ENCODE assay signal across 17 cellular contexts in the genomic region with DNA sequence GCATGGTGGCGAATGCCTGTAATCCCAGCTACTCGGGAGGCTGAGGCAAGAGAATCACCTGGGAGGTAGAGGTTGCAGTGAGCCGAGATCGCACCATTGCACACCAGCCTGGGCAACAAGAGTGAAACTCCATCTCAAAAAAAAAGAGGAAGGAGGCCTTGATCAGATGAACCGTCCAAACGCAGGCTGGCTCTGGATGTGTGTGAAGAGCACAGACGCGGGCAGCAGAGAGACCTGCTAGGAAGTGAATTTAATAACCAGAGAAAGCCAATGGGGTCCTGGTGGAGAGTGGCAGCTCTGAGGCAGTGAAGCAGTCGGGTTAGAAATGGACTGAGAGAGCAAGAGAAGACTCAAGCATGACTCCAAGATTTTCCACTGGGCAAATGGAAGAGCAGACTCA.
DNase-seq lines count a peak whose midpoint lies in the region; ATAC-seq and TF ChIP-seq lines count a peak whose summit lies in the region.
"Had no signal": no experiment of that assay in that cellular context is flagged by ENCODE, and none has a peak within 500 bp of the region (broad histone marks: within the 10 kb centered on the region; RNA-seq: fewer than 3 reads in every experiment).

No MANE protein-coding gene starts in this region.

- no peak overlapping the region for H3K4me2 ChIP-seq in OCI-LY1 (ENCODE audit: low read length)

- H3K27me3 ChIP-seq in OCI-LY1 (ENCODE audit: insufficient read depth, low read length) (no peaks in the 10 kb centered on the region), right cardiac atrium (ENCODE audit: control insufficient read depth, insufficient read depth) (no peaks in the 10 kb centered on the region)
- H3K27me3 ChIP-seq: MG63 had no signal

- ATAC-seq in HG02885 (IDR thresholded peaks at IDR 0.05; ENCODE audit: poor library complexity, unreplicated experiment) (peak; percentile 80), HG03095 (IDR thresholded peaks at IDR 0.05; ENCODE audit: unreplicated experiment) (no peak), right cardiac atrium (no peak)
- ATAC-seq: naive thymus-derived CD8-positive, alpha-beta T cell had no signal

- H4K20me1 ChIP-seq in OCI-LY1 (ENCODE audit: insufficient read depth, low read length), result no peaks in the 10 kb centered on the region

- no peak overlapping the region for H3K27ac ChIP-seq in OCI-LY1 (ENCODE audit: low read depth, low read length, poor library complexity, severe bottlenecking)
- H3K27ac ChIP-seq in right cardiac atrium (ENCODE audit: low read length), result no peak overlapping the region
- H3K27ac ChIP-seq: prostate gland had no signal

- H3F3A ChIP-seq in OCI-LY1 (ENCODE audit: insufficient read depth, low read length), result no peaks in the 10 kb centered on the region

- no peaks in the 10 kb centered on the region for H3K9me3 ChIP-seq in OCI-LY1 (ENCODE audit: low read length)
- no peaks in the 10 kb centered on the region for H3K9me3 ChIP-seq in right cardiac atrium (ENCODE audit: control insufficient read depth, low read length)
- H3K9me3 ChIP-seq: MG63, prostate gland had no signal

- in situ Hi-C loops in GM13977 (cut with MboI; ENCODE audit: low pct_unique_long_range_greater_than_20kb, low sequenced_read_pairs, unreplicated experiment), result no loop called here

- H3K36me3 Mint-ChIP-seq in activated naive CD4-positive, alpha-beta T cell treated with anti-CD3 and anti-CD28 coated beads, Interleukin-2, amount 50 U/mL, for 24 hours, result peaks cover 13% of the 10 kb centered on the region

- intact Hi-C loops in right cardiac atrium (cut with DNase I), result no loop called here

- no peaks in the 10 kb centered on the region for H3K9me3 Mint-ChIP-seq in activated naive CD4-positive, alpha-beta T cell treated with anti-CD3 and anti-CD28 coated beads, Interleukin-2, amount 50 U/mL, for 24 hours
- H3K9me3 Mint-ChIP-seq: activated CD4-positive, alpha-beta memory T cell treated with anti-CD3 and anti-CD28 coated beads for 36 hours; CD4-positive, alpha-beta memory T cell; naive thymus-derived CD8-positive, alpha-beta T cell had no signal

- no peaks in the 10 kb centered on the region for H3K4me1 Mint-ChIP-seq in activated naive CD4-positive, alpha-beta T cell treated with anti-CD3 and anti-CD28 coated beads, Interleukin-2, amount 50 U/mL, for 24 hours
- H3K4me1 Mint-ChIP-seq: CD4-positive, alpha-beta memory T cell; naive thymus-derived CD8-positive, alpha-beta T cell had no signal

- peak overlapping the region; percentile 11; the same call in 1 of the 2 replicates for H3K9ac ChIP-seq in OCI-LY1 (ENCODE audit: low read length)

- no peaks in the 10 kb centered on the region for H3K9me2 ChIP-seq in OCI-LY1 (ENCODE audit: low read depth, low read length)

- TF ChIP-seq CTCF in OCI-LY1 (IDR thresholded peaks at IDR 0.05; ENCODE audit: low read length) (no peak), GM13977 (IDR thresholded peaks at IDR 0.05; ENCODE audit: extremely low read depth, insufficient read depth, missing control alignments) (no peak)

- H3K4me3 ChIP-seq in OCI-LY1 (ENCODE audit: low read depth, low read length, poor library complexity, severe bottlenecking), result no peak overlapping the region
- H3K4me3 ChIP-seq in right cardiac atrium (ENCODE audit: low read length), result no peak overlapping the region
- H3K4me3 ChIP-seq: MG63, prostate gland had no signal

- no peak for DNase-seq in activated naive CD4-positive, alpha-beta T cell treated with Interleukin-2 at 50 U/mL for 16 hours
- no peak for DNase-seq in nucleus accumbens (lab: John Stamatoyannopoulos, UW)
- DNase-seq in right cardiac atrium, result no peak
- DNase-seq in GM13977 (ENCODE audit: low spot score), result no peak
- DNase-seq: activated CD4-positive, alpha-beta memory T cell treated with anti-CD3 and anti-CD28 coated beads for 36 hours; CD4-positive, alpha-beta memory T cell; central memory CD4-positive, alpha-beta T cell; MG63; naive thymus-derived CD8-positive, alpha-beta T cell; NCI-H2171 treated with DMSO at 0.1 percent for 48 hours; SHP77 treated with DMSO at 0.1 percent for 48 hours; stimulated activated CD4-positive, alpha-beta T cell treated with anti-CD3 and anti-CD28 coated beads, Interleukin-12 subunit alpha, Interleukin-12 subunit beta, amount 100 ng/mL, for 4 hours had no signal

- H3K36me3 ChIP-seq in OCI-LY1 (ENCODE audit: insufficient read depth, low read length), result peaks cover 45% of the 10 kb centered on the region
- H3K36me3 ChIP-seq: prostate gland had no signal

- no peaks in the 10 kb centered on the region for H3K27me3 Mint-ChIP-seq in activated naive CD4-positive, alpha-beta T cell treated with anti-CD3 and anti-CD28 coated beads, Interleukin-2, amount 50 U/mL, for 24 hours
- H3K27me3 Mint-ChIP-seq: activated CD4-positive, alpha-beta memory T cell treated with anti-CD3 and anti-CD28 coated beads for 36 hours; CD4-positive, alpha-beta memory T cell; naive thymus-derived CD8-positive, alpha-beta T cell had no signal

- no peak overlapping the region for H3K4me3 Mint-ChIP-seq in activated naive CD4-positive, alpha-beta T cell treated with anti-CD3 and anti-CD28 coated beads, Interleukin-2, amount 50 U/mL, for 24 hours
- H3K4me3 Mint-ChIP-seq: activated CD4-positive, alpha-beta memory T cell treated with anti-CD3 and anti-CD28 coated beads for 36 hours; CD4-positive, alpha-beta memory T cell; naive thymus-derived CD8-positive, alpha-beta T cell had no signal

- 93% methylated on average over 9 of the region's 9 CpGs for WGBS in right cardiac atrium

- peak overlapping the region; percentile 30 for H3K27ac Mint-ChIP-seq in activated naive CD4-positive, alpha-beta T cell treated with anti-CD3 and anti-CD28 coated beads, Interleukin-2, amount 50 U/mL, for 24 hours
- H3K27ac Mint-ChIP-seq: activated CD4-positive, alpha-beta memory T cell treated with anti-CD3 and anti-CD28 coated beads for 36 hours had no signal

- no peaks in the 10 kb centered on the region for H3K79me2 ChIP-seq in OCI-LY1 (ENCODE audit: insufficient read depth, low read length)

- H2AFZ ChIP-seq in OCI-LY1 (ENCODE audit: low read length), result no peak overlapping the region

- H3K4me1 ChIP-seq in OCI-LY1 (ENCODE audit: insufficient read depth, low read length, severe bottlenecking) (peaks cover 9% of the 10 kb centered on the region), right cardiac atrium (ENCODE audit: control insufficient read depth, insufficient read depth, low read length) (no peaks in the 10 kb centered on the region)
- H3K4me1 ChIP-seq: prostate gland had no signal
